ENCODE assay signal across 34 cellular contexts in the genomic region with DNA sequence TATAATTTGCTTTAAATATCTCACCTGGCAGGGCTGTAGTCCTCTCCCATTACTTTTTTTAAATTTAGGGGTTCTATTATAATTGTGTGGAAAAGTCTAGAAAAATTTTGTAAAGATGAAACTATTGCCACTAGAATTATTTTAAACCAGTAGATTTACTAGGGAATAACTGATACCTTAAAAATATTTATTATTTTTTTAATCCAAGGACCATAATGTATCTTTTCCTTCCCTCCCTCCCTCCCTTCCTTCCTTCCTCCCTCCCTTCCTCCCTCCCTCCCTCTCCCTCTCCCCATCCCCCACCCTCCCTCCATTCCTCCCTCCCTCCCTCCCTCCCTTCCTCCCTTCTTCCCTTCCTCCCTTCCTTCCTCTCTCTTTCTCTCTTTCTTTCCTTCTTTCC.
"Had no signal": no experiment of that assay in that cellular context is flagged by ENCODE, and none has a peak within 500 bp of the region (broad histone marks: within the 10 kb centered on the region; RNA-seq: fewer than 3 reads in every experiment).

No MANE protein-coding gene starts in this region.

- H3K4me3 ChIP-seq: MG63 had no signal

- H3K36me3 ChIP-seq: MG63 had no signal

- H3K27me3 ChIP-seq: MG63 had no signal

- DNase-seq: Karpas-422, Kasumi-1, MG63, MM.1S, MV-4-11, NCI-H1048, NCI-H1092, NCI-H1092 treated with DMSO at 0.1 percent for 48 hours, NCI-H1105, NCI-H1105 treated with DMSO at 0.1 percent for 48 hours, NCI-H1417, NCI-H1417 treated with DMSO at 0.1 percent for 48 hours, NCI-H1436, NCI-H1436 treated with DMSO at 0.1 percent for 48 hours, NCI-H146, NCI-H1694, NCI-H1694 treated with DMSO at 0.1 percent for 48 hours, NCI-H187, NCI-H187 treated with DMSO at 0.1 percent for 48 hours, NCI-H1930, NCI-H2029, NCI-H2029 treated with DMSO at 0.1 percent for 48 hours, NCI-H2081, NCI-H2081 treated with DMSO at 0.1 percent for 48 hours, NCI-H2107, NCI-H2171, NCI-H2171 treated with DMSO at 0.1 percent for 48 hours, NCI-H2227 treated with DMSO at 0.1 percent for 48 hours, NCI-H226, NCI-H345, NCI-H446, NCI-H446 treated with DMSO at 0.1 percent for 48 hours, NCI-H510A, NCI-H510A treated with DMSO at 0.1 percent for 48 hours had no signal

- H3K9me3 ChIP-seq: MG63 had no signal
